ENCODE assay signal across 7 cellular contexts in the genomic region with DNA sequence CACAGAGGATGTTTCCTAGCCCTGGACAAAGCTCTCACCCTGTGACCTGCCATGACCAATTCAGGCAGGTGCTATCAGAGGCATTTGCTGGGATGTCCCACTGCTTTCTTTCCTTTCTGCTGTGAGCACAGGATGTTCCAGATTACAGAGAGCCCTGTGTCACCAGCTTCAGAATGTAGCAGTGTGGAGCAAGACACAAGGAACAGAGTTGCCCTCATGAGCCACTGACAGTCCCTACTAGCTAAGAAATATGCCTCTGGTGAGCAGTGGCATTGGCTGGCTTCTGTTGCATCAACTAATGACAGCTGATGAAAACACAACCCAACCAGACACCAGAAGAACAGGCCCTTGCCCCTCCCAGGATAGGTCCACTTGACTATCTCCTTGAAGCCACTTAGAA.
"Had no signal": no experiment of that assay in that cellular context is flagged by ENCODE, and none has a peak within 500 bp of the region (broad histone marks: within the 10 kb centered on the region; RNA-seq: fewer than 3 reads in every experiment).

No MANE protein-coding gene starts in this region.

- H3K36me3 Mint-ChIP-seq: IgD-negative memory B cell had no signal

- H3K27me3 Mint-ChIP-seq: IgD-negative memory B cell had no signal

- DNase-seq: IMR-90, KBM-7 had no signal

- H3K4me3 Mint-ChIP-seq: IgD-negative memory B cell had no signal

- H3K4me1 Mint-ChIP-seq: IgD-negative memory B cell had no signal

- ATAC-seq: HepG2, K562 had no signal

- H3K27ac Mint-ChIP-seq: IgD-negative memory B cell had no signal

- H3K4me3 ChIP-seq: K562 had no signal

- FAIRE-seq: HepG2, HTR-8/SVneo, K562 had no signal

- H3K27ac ChIP-seq: HL-60 had no signal
